ENCODE assay signal across 25 cellular contexts in the genomic region with DNA sequence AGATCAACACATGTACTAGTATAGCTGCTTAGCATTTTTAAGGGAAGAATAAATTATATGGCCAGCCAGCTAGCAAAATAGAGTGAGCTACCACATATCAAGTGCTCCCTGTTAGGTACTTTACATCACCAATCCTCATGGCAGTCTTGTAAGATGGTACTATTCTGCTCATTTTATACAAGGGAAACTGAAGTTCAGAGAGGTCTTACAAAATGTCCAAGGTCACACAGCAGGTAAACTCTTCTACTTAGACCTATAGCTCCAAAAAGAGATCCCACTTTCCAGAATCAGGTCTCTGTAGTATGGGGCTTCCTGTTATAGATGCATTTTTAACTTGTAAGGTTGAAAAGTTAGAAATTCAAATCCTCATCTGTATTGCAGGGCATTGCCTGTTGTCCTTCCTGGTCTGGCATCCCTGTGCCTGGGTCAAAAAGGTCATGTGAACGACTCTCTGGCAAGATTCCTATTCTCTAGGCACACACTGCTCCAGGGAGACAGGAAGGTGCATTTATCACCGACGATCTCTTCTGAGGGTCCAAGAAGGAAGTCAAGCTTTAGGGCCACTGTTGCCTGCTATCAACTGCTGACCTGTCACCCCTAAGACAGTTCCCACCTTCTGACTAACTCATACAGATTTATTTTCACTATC. TPM values are rescaled to one million over a fixed set of nuclear protein-coding genes. Genes with fewer than 3 reads are reported as not detected.
DNase-seq lines count a peak whose midpoint lies in the region; ATAC-seq and TF ChIP-seq lines count a peak whose summit lies in the region.
"Had no signal": no experiment of that assay in that cellular context is flagged by ENCODE, and none has a peak within 500 bp of the region (broad histone marks: within the 10 kb centered on the region; RNA-seq: fewer than 3 reads in every experiment).

No MANE protein-coding gene starts in this region.

- no peaks in the 10 kb centered on the region for H3K27me3 ChIP-seq in CD8-positive, alpha-beta T cell (ENCODE audit: insufficient read depth, low read length)
- H3K27me3 ChIP-seq in naive thymus-derived CD4-positive, alpha-beta T cell (ENCODE audit: control insufficient read depth in 2 of 2, insufficient read depth in 2 of 2, low read length in 2 of 2), result no peaks in the 10 kb centered on the region
- H3K27me3 ChIP-seq in uterus, result no peaks in the 10 kb centered on the region
- H3K27me3 ChIP-seq: adrenal gland, body of pancreas, heart right ventricle, right atrium auricular region had no signal

- CTCF ChIA-PET in CD8-positive, alpha-beta T cell (lab: Charles Lee), result interaction anchor here (0.6 to 1.1 kb wide), 3 partner anchors 60 to 193 kb away, joined by 3 to 4 read pairs (median 3); no protein-coding TSS in a partner anchor
- CTCF ChIA-PET in naive thymus-derived CD4-positive, alpha-beta T cell (lab: Charles Lee), result interaction anchor here (0.9 kb wide), 1 partner anchor 132 kb away, joined by 4 read pairs; no protein-coding TSS in a partner anchor

- intact Hi-C loops in CD14-positive monocyte (cut with micrococcal nuclease), result loop anchor here in 1 of 2 donors (2.0 kb wide), 1 partner anchor 25 kb away; no protein-coding TSS in a partner anchor
- intact Hi-C loops in CD8-positive, alpha-beta T cell (cut with DNase I, micrococcal nuclease), result no loop called here
- intact Hi-C loops in naive thymus-derived CD4-positive, alpha-beta T cell (cut with micrococcal nuclease), result no loop called here
- intact Hi-C loops in uterus (cut with DNase I; ENCODE audit: low total_unique reads), result no loop called here

- no peak overlapping the region for H3K27ac ChIP-seq in CD8-positive, alpha-beta T cell (ENCODE audit: low read depth, low read length)
- H3K27ac ChIP-seq in caudate nucleus (ENCODE audit: low read depth, low read length) (peak overlapping the region; percentile 12), uterus (no peak overlapping the region)
- peak overlapping the region; percentile 77 for H3K27ac ChIP-seq in naive thymus-derived CD4-positive, alpha-beta T cell (ENCODE audit: low read depth, low read length)
- H3K27ac ChIP-seq: adrenal gland, body of pancreas, parathyroid adenoma, right atrium auricular region had no signal

- peak overlapping the region; percentile 92 to 97 (median 96) for H3K27ac Mint-ChIP-seq in CD14-positive monocyte
- H3K27ac Mint-ChIP-seq in CD8-positive, alpha-beta T cell, result peak overlapping the region; percentile 25
- H3K27ac Mint-ChIP-seq in naive thymus-derived CD4-positive, alpha-beta T cell, result peak overlapping the region in 8 of 9 donors; percentile 71 to 97 (median 91)
- H3K27ac Mint-ChIP-seq: activated CD8-positive, alpha-beta T cell treated with anti-CD3 and anti-CD28 coated beads for 36 hours; H9 had no signal

- no peaks in the 10 kb centered on the region for H3K27me3 Mint-ChIP-seq in CD14-positive monocyte (ENCODE audit: low read depth in 3 of 3)
- no peaks in the 10 kb centered on the region for H3K27me3 Mint-ChIP-seq in CD8-positive, alpha-beta T cell (ENCODE audit: low read depth)
- no peaks in the 10 kb centered on the region for H3K27me3 Mint-ChIP-seq in naive thymus-derived CD4-positive, alpha-beta T cell
- H3K27me3 Mint-ChIP-seq: activated CD8-positive, alpha-beta T cell treated with anti-CD3 and anti-CD28 coated beads for 36 hours had no signal

- TF ChIP-seq CTCF in CD14-positive monocyte (IDR thresholded peaks at IDR 0.05) (no peak), uterus (IDR thresholded peaks at IDR 0.05) (no peak)
- no peak for TF ChIP-seq CTCF in CD8-positive, alpha-beta T cell (IDR thresholded peaks at IDR 0.05)

- H3K4me1 ChIP-seq in CD8-positive, alpha-beta T cell (ENCODE audit: insufficient read depth, low read length), result peaks cover 53% of the 10 kb centered on the region
- peaks cover 43 to 64% of the 10 kb centered on the region in 2 donors for H3K4me1 ChIP-seq in naive thymus-derived CD4-positive, alpha-beta T cell (ENCODE audit: control insufficient read depth in 2 of 2, insufficient read depth in 2 of 2, low read length in 2 of 2)
- no peaks in the 10 kb centered on the region for H3K4me1 ChIP-seq in uterus
- H3K4me1 ChIP-seq: parathyroid adenoma had no signal

- peak overlapping the region; percentile 37 to 68 for H3K4me3 Mint-ChIP-seq in CD14-positive monocyte
- H3K4me3 Mint-ChIP-seq in CD8-positive, alpha-beta T cell, result no peak overlapping the region
- H3K4me3 Mint-ChIP-seq in naive thymus-derived CD4-positive, alpha-beta T cell, result peak overlapping the region in 6 of 10 donors; percentile 14 to 73 (median 40)
- H3K4me3 Mint-ChIP-seq: activated CD8-positive, alpha-beta T cell treated with anti-CD3 and anti-CD28 coated beads for 36 hours; H9 had no signal

- no peaks in the 10 kb centered on the region for H3K36me3 ChIP-seq in CD8-positive, alpha-beta T cell (ENCODE audit: insufficient read depth, low read length)
- peaks cover 0 to 4% (median 0%) of the 10 kb centered on the region in 3 experiments for H3K36me3 ChIP-seq in naive thymus-derived CD4-positive, alpha-beta T cell (ENCODE audit: control insufficient read depth in 2 of 3, insufficient read depth in 3 of 3, low read length in 3 of 3)
- H3K36me3 ChIP-seq in uterus, result no peaks in the 10 kb centered on the region

- no peaks in the 10 kb centered on the region for H3K9me3 ChIP-seq in CD8-positive, alpha-beta T cell (ENCODE audit: low read length)
- H3K9me3 ChIP-seq in naive thymus-derived CD4-positive, alpha-beta T cell (ENCODE audit: control insufficient read depth in 2 of 3, low read length in 3 of 3), result no peaks in the 10 kb centered on the region
- H3K9me3 ChIP-seq in uterus, result no peaks in the 10 kb centered on the region
- H3K9me3 ChIP-seq: adrenal gland, body of pancreas, heart right ventricle, mucosa of descending colon, right atrium auricular region had no signal

- no peak overlapping the region for H3K4me3 ChIP-seq in CD8-positive, alpha-beta T cell (ENCODE audit: low read depth, low read length)
- no peak overlapping the region for H3K4me3 ChIP-seq in naive thymus-derived CD4-positive, alpha-beta T cell (ENCODE audit: low read length)
- no peak overlapping the region for H3K4me3 ChIP-seq in uterus
- H3K4me3 ChIP-seq: adrenal gland, body of pancreas, heart right ventricle, lung, mucosa of descending colon, right atrium auricular region had no signal

- no peak for DNase-seq in CD14-positive monocyte (ENCODE audit: low spot score)
- DNase-seq in CD8-positive, alpha-beta T cell, result no peak
- DNase-seq in caudate nucleus (lab: John Stamatoyannopoulos, UW), result no peak
- no peak for DNase-seq in naive thymus-derived CD4-positive, alpha-beta T cell
- no peak for DNase-seq in uterus
- no peak for DNase-seq in germinal center (ENCODE audit: low spot score)
- DNase-seq: activated CD8-positive, alpha-beta T cell treated with anti-CD3 and anti-CD28 coated beads for 36 hours; activated gamma-delta T cell treated with Interleukin-2 at 50 U/mL for 16 hours; body of pancreas; DND-41; effector CD8-positive, alpha-beta T cell; H9; heart right ventricle; mucosa of descending colon; NCI-H2081; stimulated activated CD4-positive, alpha-beta T cell treated with anti-CD3 and anti-CD28 coated beads, Interleukin-2, amount 100 ng/mL, for 24 hours; trophoblast cell had no signal

- peaks cover 54% of the 10 kb centered on the region for H3K4me1 Mint-ChIP-seq in CD14-positive monocyte
- peaks cover 56% of the 10 kb centered on the region for H3K4me1 Mint-ChIP-seq in CD8-positive, alpha-beta T cell (ENCODE audit: low read depth)
- H3K4me1 Mint-ChIP-seq in naive thymus-derived CD4-positive, alpha-beta T cell, result peaks cover 37 to 80% (median 64%) of the 10 kb centered on the region in 7 donors

- H3K9me3 Mint-ChIP-seq in CD14-positive monocyte, result no peaks in the 10 kb centered on the region
- no peaks in the 10 kb centered on the region for H3K9me3 Mint-ChIP-seq in CD8-positive, alpha-beta T cell
- H3K9me3 Mint-ChIP-seq in naive thymus-derived CD4-positive, alpha-beta T cell, result peaks cover 0 to 1% (median 0%) of the 10 kb centered on the region in 11 donors
- H3K9me3 Mint-ChIP-seq: activated CD8-positive, alpha-beta T cell treated with anti-CD3 and anti-CD28 coated beads for 36 hours; H9 had no signal

- no peak for ATAC-seq in CD8-positive, alpha-beta T cell
- no peak for ATAC-seq in naive thymus-derived CD4-positive, alpha-beta T cell
- ATAC-seq in GM21723 (IDR thresholded peaks at IDR 0.05; ENCODE audit: unreplicated experiment), result no peak
- ATAC-seq: activated CD4-positive, CD25-positive, alpha-beta regulatory T cell treated with anti-CD3 and anti-CD28 coated beads, Interleukin-2, amount 50 U/mL, for 24 hours; activated CD8-positive, alpha-beta T cell treated with anti-CD3 and anti-CD28 coated beads for 36 hours; body of pancreas; heart right ventricle; mucosa of descending colon had no signal

- no peak for TF ChIP-seq POLR2A in uterus (IDR thresholded peaks at IDR 0.05)

- peaks cover 58 to 73% of the 10 kb centered on the region in 2 donors for H3K36me3 Mint-ChIP-seq in CD14-positive monocyte
- peaks cover 51% of the 10 kb centered on the region for H3K36me3 Mint-ChIP-seq in CD8-positive, alpha-beta T cell
- H3K36me3 Mint-ChIP-seq in naive thymus-derived CD4-positive, alpha-beta T cell, result peaks cover 0 to 38% (median 21%) of the 10 kb centered on the region in 5 donors

- POLR2A ChIA-PET in CD8-positive, alpha-beta T cell (lab: Charles Lee), result interaction anchor here (0.9 kb wide), 1 partner anchor 1017 kb away, joined by 3 read pairs; no protein-coding TSS in a partner anchor
- POLR2A ChIA-PET in naive thymus-derived CD4-positive, alpha-beta T cell (lab: Charles Lee), result interaction anchor here (0.5 to 0.6 kb wide), 2 partner anchors 41 to 146 kb away, joined by 3 read pairs; no protein-coding TSS in a partner anchor

RNA-seq across cellular contexts. Expression of a gene that starts 41.1 kb away (rescaled TPM):
- 10 to 100 TPM; 14.5 to 15.8 TPM for polyA plus RNA-seq in CD14-positive monocyte
- total RNA-seq in CD8-positive, alpha-beta T cell, result 1 to 10 TPM; 5.2 to 5.8 TPM
- total RNA-seq in naive thymus-derived CD4-positive, alpha-beta T cell, result 10 to 100 TPM; 12.4 to 21.7 (median 19.5) TPM
- 10 to 100 TPM in 1 of 2 donors, 1 to 10 TPM in 1; 8.2 to 14.5 TPM for polyA plus RNA-seq in naive thymus-derived CD4-positive, alpha-beta T cell
- total RNA-seq in uterus, result 10 to 100 TPM; 16.1 to 43.3 (median 30.1) TPM

RNA-seq across cellular contexts. Expression of a gene that starts 53.5 kb away (rescaled TPM):
- polyA plus RNA-seq in CD14-positive monocyte, result under 1 TPM; 0.14 to 0.24 TPM
- total RNA-seq in CD8-positive, alpha-beta T cell, result under 1 TPM; 0.19 to 0.24 TPM
- 1 to 10 TPM in 1 of 5 experiments, under 1 TPM in 4; 0.16 to 1.4 (median 0.17) TPM for total RNA-seq in naive thymus-derived CD4-positive, alpha-beta T cell
- under 1 TPM; 0.05 to 0.09 TPM for polyA plus RNA-seq in naive thymus-derived CD4-positive, alpha-beta T cell
- 1 to 10 TPM in 1 of 4 donors, under 1 TPM in 1, not detected in 2; 0.46 to 1.3 TPM for total RNA-seq in uterus
- polyA plus RNA-seq: AG04450 had no signal

RNA-seq across cellular contexts. Expression of a gene that starts 59.6 kb away (rescaled TPM):
- 10 to 100 TPM; 74.7 to 84.0 TPM for polyA plus RNA-seq in CD14-positive monocyte
- total RNA-seq in CD8-positive, alpha-beta T cell, result under 1 TPM in 1 of 2 experiments, not detected in 1; 0.22 TPM
- 1 to 10 TPM in 2 of 5 experiments, under 1 TPM in 2, not detected in 1; 0.30 to 8.1 (median 0.83) TPM for total RNA-seq in naive thymus-derived CD4-positive, alpha-beta T cell
- under 1 TPM in 1 of 2 donors, not detected in 1; 0.05 TPM for polyA plus RNA-seq in naive thymus-derived CD4-positive, alpha-beta T cell
- 1 to 10 TPM in 1 of 4 donors, under 1 TPM in 1, not detected in 2; 0.40 to 3.6 TPM for total RNA-seq in uterus
- total RNA-seq: fibroblast of villous mesenchyme had no signal

Comparison
In these comparisons a context has a peak if more than half of its experiments do, and no peak if none do; other contexts are left out.
1. H3K27ac Mint-ChIP-seq: peak in every context shown above with its lines; median percentile 96 in CD14-positive monocyte; 91 in naive thymus-derived CD4-positive, alpha-beta T cell; 25 in CD8-positive, alpha-beta T cell.
2. H3K27ac ChIP-seq: peak in caudate nucleus (single experiment) and naive thymus-derived CD4-positive, alpha-beta T cell (single experiment); none in CD8-positive, alpha-beta T cell (single experiment) and uterus (0 of 2).